In genomic region chr9:111674319-111674718, GRCh38 we compare ENCODE assay signal across 20 cellular contexts. TPM values are rescaled to one million over a fixed set of nuclear protein-coding genes. Genes with fewer than 3 reads are reported as not detected.
DNase-seq lines count a peak whose midpoint lies in the region; ATAC-seq, FAIRE-seq and TF ChIP-seq lines count a peak whose summit lies in the region.
"Had no signal": no experiment of that assay in that cellular context is flagged by ENCODE, and none has a peak within 500 bp of the region (broad histone marks: within the 10 kb centered on the region; RNA-seq: fewer than 3 reads in every experiment).

No MANE protein-coding gene starts in this region.

- no peaks in the 10 kb centered on the region for H3K9me3 ChIP-seq in T-helper 17 cell (ENCODE audit: control insufficient read depth, low read length, poor library complexity, severe bottlenecking)
- H3K9me3 ChIP-seq: HAP-1 had no signal

- no peak overlapping the region for H3K4me3 Mint-ChIP-seq in T-helper 17 cell
- H3K4me3 Mint-ChIP-seq: CD4-positive, alpha-beta memory T cell; IgD-negative memory B cell had no signal

- H3K27ac Mint-ChIP-seq in T-helper 17 cell: peak overlapping the region; percentile 51
- H3K27ac Mint-ChIP-seq: IgD-negative memory B cell had no signal

- FAIRE-seq in GM12891 (lab: Jason Lieb, UNC): peak; percentile 5
- FAIRE-seq: A204.1, GM12878, GM19239, HepG2 had no signal

- H3K27me3 Mint-ChIP-seq in T-helper 17 cell: no peaks in the 10 kb centered on the region
- H3K27me3 Mint-ChIP-seq: CD4-positive, alpha-beta memory T cell; IgD-negative memory B cell had no signal

- TF ChIP-seq POLR2A in GM12891 (IDR thresholded peaks at IDR 0.05; ENCODE audit: low read depth, low read length): no peak

- H3K36me3 Mint-ChIP-seq in T-helper 17 cell (ENCODE audit: low read depth): peaks cover 12% of the 10 kb centered on the region

- no peak for ATAC-seq in T-helper 17 cell
- ATAC-seq: GM12878, HepG2 had no signal

- DNase-seq in GM12891 (ENCODE audit: insufficient read length, low spot score): no peak
- DNase-seq in T-helper 17 cell: no peak
- DNase-seq in fibroblast of gingiva (ENCODE audit: low read depth): peak; percentile 43
- no peak for DNase-seq in COLO829 (ENCODE audit: low spot score)
- no peak for DNase-seq in D341Med (ENCODE audit: low spot score)
- DNase-seq in effector CD8-positive, alpha-beta T cell (lab: John Stamatoyannopoulos, UW): no peak
- DNase-seq: ACHN; AML-193; Calu3; CD4-positive, alpha-beta memory T cell; DMS 273 treated with DMSO at 0.1 percent for 48 hours; DMS53; DND-41; EL had no signal

- H3K4me1 Mint-ChIP-seq in T-helper 17 cell: peaks cover 4% of the 10 kb centered on the region
- H3K4me1 Mint-ChIP-seq: CD4-positive, alpha-beta memory T cell; IgD-negative memory B cell had no signal

TF ChIP-seq in GM12891, 5 proteins besides CTCF, POLR2A, EP300 and RAD21:
- TF ChIP-seq SPI1 (IDR thresholded peaks at IDR 0.05; ENCODE audit: low read depth, low read length): no peak
- TF ChIP-seq TAF1 (IDR thresholded peaks at IDR 0.05; ENCODE audit: low read depth, low read length): no peak
- no peak for TF ChIP-seq POLR2AphosphoS5 (IDR thresholded peaks at IDR 0.05; ENCODE audit: low read depth, low read length)
- TF ChIP-seq POU2F2 (IDR thresholded peaks at IDR 0.05; ENCODE audit: low read depth, low read length): no peak
- TF ChIP-seq PAX5 (IDR thresholded peaks at IDR 0.05; ENCODE audit: insufficient read depth, low read length, severe bottlenecking): no peak

RNA-seq across cellular contexts. Expression of gene GNG10, which starts 12.9 kb away (rescaled TPM):
- polyA plus RNA-seq in GM12891 (2012; ENCODE audit: low read depth, missing spikeins): 12.2 TPM
- total RNA-seq in T-helper 17 cell: 1 to 10 TPM; 5.3 to 6.7 TPM

RNA-seq across cellular contexts. Expression of gene DNAJC25, which starts 43.2 kb away (rescaled TPM):
- 4.2 TPM for polyA plus RNA-seq in GM12891 (2012; ENCODE audit: low read depth, missing spikeins)
- total RNA-seq in T-helper 17 cell: 1 to 10 TPM; 3.6 to 4.4 TPM
